ENCODE assay signal across 1 cellular context in genomic region chr14:59344711-59345455, GRCh38.
TF ChIP-seq lines count a peak whose summit lies in the region.

No MANE protein-coding gene starts in this region.

TF ChIP-seq in H1, 55 proteins besides CTCF, POLR2A, EP300 and RAD21:
- TF ChIP-seq BCL11A (IDR thresholded peaks at IDR 0.05; ENCODE audit: low read depth in 2 of 2, low read length in 2 of 2): no peak
- TF ChIP-seq SIX5 (IDR thresholded peaks at IDR 0.05; ENCODE audit: low read depth, low read length): no peak
- TF ChIP-seq PHF8 (conservative IDR thresholded peaks at IDR 0.05; ENCODE audit: low read depth, low read length): no peak
- no peak for TF ChIP-seq NRF1 (IDR thresholded peaks at IDR 0.05; ENCODE audit: low read depth, low read length)
- TF ChIP-seq ATF3 (IDR thresholded peaks at IDR 0.05; ENCODE audit: insufficient read depth, low read depth, low read length): no peak
- no peak for TF ChIP-seq SP2 (IDR thresholded peaks at IDR 0.05; ENCODE audit: low read length)
- TF ChIP-seq EGR1 (IDR thresholded peaks at IDR 0.05; ENCODE audit: borderline replicate concordance, low read depth, low read length): no peak
- no peak for TF ChIP-seq NANOG (IDR thresholded peaks at IDR 0.05; ENCODE audit: insufficient read depth, low read depth, low read length, poor library complexity, severe bottlenecking)
- no peak for TF ChIP-seq CEBPB (IDR thresholded peaks at IDR 0.05; ENCODE audit: low read depth, low read length)
TF ChIP-seq in H1: peak in this region for 0.
